ENCODE assay signal across 1 cellular context in the genomic region with DNA sequence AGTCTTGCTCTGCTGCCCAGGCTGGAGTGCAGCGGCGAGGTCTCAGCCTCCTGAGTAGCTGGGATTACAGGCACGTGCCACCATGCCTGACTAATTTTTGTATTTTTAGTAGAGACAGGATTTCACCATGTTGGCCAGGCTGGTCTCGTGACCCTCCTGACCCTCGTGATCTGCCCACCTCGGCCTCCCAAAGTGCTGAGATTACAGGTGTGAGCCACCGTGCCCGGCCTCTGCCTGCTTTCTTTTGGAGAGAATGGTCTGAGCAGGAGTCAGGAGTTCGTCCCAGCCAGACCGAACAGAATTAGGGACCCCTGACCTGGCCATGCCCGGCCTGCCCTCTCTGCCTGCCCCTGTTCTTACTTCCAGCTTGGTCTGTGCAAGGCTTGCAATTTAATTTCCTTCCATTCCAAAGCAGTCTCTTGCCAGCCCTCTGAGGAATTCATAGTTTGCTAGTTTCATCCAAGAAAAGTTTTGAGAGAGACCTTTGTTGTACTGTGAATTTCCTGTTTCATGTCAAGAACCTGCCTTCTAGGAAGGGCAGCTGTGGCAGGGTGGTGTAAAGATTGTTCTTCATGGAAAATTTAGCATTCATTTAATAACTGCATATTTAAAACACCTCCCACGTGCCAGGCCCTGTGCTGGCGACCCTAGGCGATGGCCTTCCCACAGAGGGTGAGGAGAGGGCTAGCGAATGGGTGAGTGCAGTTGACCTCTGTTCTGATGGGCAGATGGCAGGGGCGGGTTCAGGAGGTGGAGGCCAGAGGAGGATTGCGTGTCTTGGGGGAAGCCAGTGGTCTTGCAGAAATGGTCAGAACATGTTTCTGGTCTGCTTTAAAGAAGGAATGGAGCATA.
TF ChIP-seq lines count a peak whose summit lies in the region.

No MANE protein-coding gene starts in this region.

TF ChIP-seq in K562, 482 proteins besides CTCF, POLR2A, EP300 and RAD21:
- TF ChIP-seq ELF1 (tag; IDR thresholded peaks at IDR 0.05) = no peak
- TF ChIP-seq THRAP3 (IDR thresholded peaks at IDR 0.05; ENCODE audit: borderline replicate concordance) = no peak
- TF ChIP-seq, protein P1, sequence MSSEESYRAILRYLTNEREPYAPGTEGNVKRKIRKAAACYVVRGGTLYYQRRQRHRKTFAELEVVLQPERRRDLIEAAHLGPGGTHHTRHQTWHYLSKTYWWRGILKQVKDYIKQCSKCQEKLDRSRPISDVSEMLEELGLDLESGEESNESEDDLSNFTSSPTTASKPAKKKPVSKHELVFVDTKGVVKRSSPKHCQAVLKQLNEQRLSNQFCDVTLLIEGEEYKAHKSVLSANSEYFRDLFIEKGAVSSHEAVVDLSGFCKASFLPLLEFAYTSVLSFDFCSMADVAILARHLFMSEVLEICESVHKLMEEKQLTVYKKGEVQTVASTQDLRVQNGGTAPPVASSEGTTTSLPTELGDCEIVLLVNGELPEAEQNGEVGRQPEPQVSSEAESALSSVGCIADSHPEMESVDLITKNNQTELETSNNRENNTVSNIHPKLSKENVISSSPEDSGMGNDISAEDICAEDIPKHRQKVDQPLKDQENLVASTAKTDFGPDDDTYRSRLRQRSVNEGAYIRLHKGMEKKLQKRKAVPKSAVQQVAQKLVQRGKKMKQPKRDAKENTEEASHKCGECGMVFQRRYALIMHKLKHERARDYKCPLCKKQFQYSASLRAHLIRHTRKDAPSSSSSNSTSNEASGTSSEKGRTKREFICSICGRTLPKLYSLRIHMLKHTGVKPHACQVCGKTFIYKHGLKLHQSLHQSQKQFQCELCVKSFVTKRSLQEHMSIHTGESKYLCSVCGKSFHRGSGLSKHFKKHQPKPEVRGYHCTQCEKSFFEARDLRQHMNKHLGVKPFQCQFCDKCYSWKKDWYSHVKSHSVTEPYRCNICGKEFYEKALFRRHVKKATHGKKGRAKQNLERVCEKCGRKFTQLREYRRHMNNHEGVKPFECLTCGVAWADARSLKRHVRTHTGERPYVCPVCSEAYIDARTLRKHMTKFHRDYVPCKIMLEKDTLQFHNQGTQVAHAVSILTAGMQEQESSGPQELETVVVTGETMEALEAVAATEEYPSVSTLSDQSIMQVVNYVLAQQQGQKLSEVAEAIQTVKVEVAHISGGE (CRISPR knock-in tag; IDR thresholded peaks at IDR 0.05) = no peak
- no peak for TF ChIP-seq C11orf30 (IDR thresholded peaks at IDR 0.05; ENCODE audit: low read depth)
- TF ChIP-seq SETDB1 (IDR thresholded peaks at IDR 0.05; ENCODE audit: low read length) = no peak
- TF ChIP-seq TOE1 (IDR thresholded peaks at IDR 0.05; ENCODE audit: borderline replicate concordance) = no peak
- no peak for TF ChIP-seq TOE1 (CRISPR knock-in tag; IDR thresholded peaks at IDR 0.05; ENCODE audit: borderline replicate concordance, low read depth)
- no peak for TF ChIP-seq ZNF3 (CRISPR knock-in tag; IDR thresholded peaks at IDR 0.05)
